In the genomic region with DNA sequence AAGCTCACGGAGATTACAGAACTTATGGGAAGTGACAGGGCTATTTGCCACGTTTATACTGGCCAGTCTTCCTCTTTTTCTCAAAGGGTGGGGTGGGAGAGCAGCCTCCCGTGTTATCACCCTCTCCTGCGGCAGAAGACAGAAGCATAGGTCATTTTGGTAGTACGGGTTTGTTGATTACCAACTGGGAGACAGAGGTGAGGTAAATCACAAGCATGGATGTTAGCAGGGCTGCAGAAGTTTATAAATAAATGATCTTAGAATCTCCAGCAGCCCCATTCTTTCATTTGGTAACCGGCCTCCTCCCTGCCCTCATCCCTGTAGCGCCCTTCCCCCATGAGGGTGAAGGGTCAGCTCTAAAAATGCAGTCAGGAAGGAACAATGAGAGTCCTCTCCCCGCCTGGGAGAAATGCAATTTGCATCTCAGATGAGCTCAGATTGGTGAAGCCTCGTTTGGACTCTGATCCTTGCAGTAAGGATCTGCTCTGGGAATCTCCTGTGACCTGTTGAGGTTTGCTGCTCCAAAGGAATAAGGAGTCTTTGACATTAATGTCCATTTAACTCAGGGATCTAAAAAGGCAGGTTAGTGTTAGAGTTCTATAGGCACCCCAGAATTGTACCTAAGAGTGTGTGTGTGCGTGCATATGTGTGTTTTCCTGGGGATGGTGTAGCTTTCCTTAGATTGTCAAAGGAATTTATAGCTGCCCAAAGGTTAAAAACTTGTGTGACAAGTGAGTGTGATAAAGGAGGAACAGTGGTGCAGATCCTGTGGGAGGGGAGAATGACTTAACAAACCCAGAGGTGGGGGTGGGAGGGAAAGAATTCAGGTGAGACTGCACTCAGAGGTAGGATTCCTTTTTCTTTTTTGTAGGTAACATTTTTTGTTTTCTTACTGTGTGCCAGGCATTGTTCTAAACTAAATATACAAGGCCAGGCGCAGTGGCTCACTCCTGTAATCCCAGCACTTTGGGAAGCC, we compare ENCODE assay signal across 12 cellular contexts. TPM values are rescaled to one million over a fixed set of nuclear protein-coding genes. Genes with fewer than 3 reads are reported as not detected.
A peak's percentile ranks its signal among the peaks of the same experiment; 100 is the strongest.
DNase-seq lines count a peak whose midpoint lies in the region; ATAC-seq and TF ChIP-seq lines count a peak whose summit lies in the region.
"Had no signal": no experiment of that assay in that cellular context is flagged by ENCODE, and none has a peak within 500 bp of the region (broad histone marks: within the 10 kb centered on the region; RNA-seq: fewer than 3 reads in every experiment).

No MANE protein-coding gene starts in this region.

- no peaks in the 10 kb centered on the region for H3K36me3 Mint-ChIP-seq in CD4-positive, alpha-beta T cell (ENCODE audit: low read depth)

- intact Hi-C loops in A673 (cut with micrococcal nuclease; ENCODE audit: unreplicated experiment), result no loop called here
- intact Hi-C loops in CD4-positive, alpha-beta T cell (cut with DNase I, micrococcal nuclease), result no loop called here

- CTCF ChIA-PET in A673 (lab: Charles Lee), result interaction anchor here (0.6 kb wide), 1 partner anchor 622 kb away, joined by 7 read pairs; no protein-coding TSS in a partner anchor
- CTCF ChIA-PET in CD4-positive, alpha-beta T cell (lab: Charles Lee), result no interaction called here

- POLR2A ChIA-PET in A673 (lab: Charles Lee; ENCODE audit: low non-redundant PET), result no interaction called here
- POLR2A ChIA-PET in CD4-positive, alpha-beta T cell (lab: Charles Lee), result no interaction called here

- H3K27me3 Mint-ChIP-seq in CD4-positive, alpha-beta T cell, result peaks cover 4% of the 10 kb centered on the region

- H3K9me3 Mint-ChIP-seq in CD4-positive, alpha-beta T cell, result no peaks in the 10 kb centered on the region

- ATAC-seq in HG03521 (IDR thresholded peaks at IDR 0.05; ENCODE audit: unreplicated experiment), result no peak
- ATAC-seq in GM18868 (IDR thresholded peaks at IDR 0.05; ENCODE audit: unreplicated experiment), result no peak
- ATAC-seq in CD4-positive, alpha-beta T cell (ENCODE audit: poor library complexity), result no peak

- H3K9ac ChIP-seq in HUES48 (ENCODE audit: low read depth, low read length), result peak overlapping the region; percentile 82

- H3K4me3 Mint-ChIP-seq in CD4-positive, alpha-beta T cell, result no peak overlapping the region

- no peaks in the 10 kb centered on the region for H3K4me1 Mint-ChIP-seq in CD4-positive, alpha-beta T cell (ENCODE audit: low read depth)

- DNase-seq in retina (peak; percentile 65), A673 (ENCODE audit: low spot score) (no peak)
- DNase-seq in CD4-positive, alpha-beta T cell, result no peak
- DNase-seq: activated CD4-positive, alpha-beta T cell treated with anti-CD3 and anti-CD28 coated beads for 1 hour; cortex of kidney; GDM1; NCI-H1092 had no signal

- BruUV-seq in A673 (replicated peaks; lab: Mats Ljungman, UMichigan), result no TSS peak

- H3K9me3 ChIP-seq in HUES48 (ENCODE audit: control insufficient read depth, insufficient read depth, low read length) (no peaks in the 10 kb centered on the region), A673 (ENCODE audit: low read depth, low read length, poor library complexity, severe bottlenecking) (no peaks in the 10 kb centered on the region)
- H3K9me3 ChIP-seq in CD4-positive, alpha-beta T cell (ENCODE audit: control insufficient read depth, low read length), result no peaks in the 10 kb centered on the region

- no peak for TF ChIP-seq CTCF in VCaP (conservative IDR thresholded peaks at IDR 0.05)
- no peak for TF ChIP-seq CTCF in A673 (conservative IDR thresholded peaks at IDR 0.05; ENCODE audit: low read depth, low read length)
- no peak for TF ChIP-seq CTCF in CD4-positive, alpha-beta T cell (IDR thresholded peaks at IDR 0.05)

- H3K4me3 ChIP-seq in HUES48 (ENCODE audit: low read depth, low read length) (peak overlapping the region; percentile 60), iPS-11a (ENCODE audit: low read depth, low read length) (peak overlapping the region; percentile 43), A673 (ENCODE audit: low read depth, low read length, poor library complexity, severe bottlenecking) (no peak overlapping the region)

- no peak overlapping the region for H3K27ac Mint-ChIP-seq in CD4-positive, alpha-beta T cell

- H3K27me3 ChIP-seq in HUES48 (ENCODE audit: control insufficient read depth, insufficient read depth, low read length) (no peaks in the 10 kb centered on the region), A673 (replicated peaks; ENCODE audit: insufficient read depth, low read depth, low read length, poor library complexity) (no peaks in the 10 kb centered on the region)
- H3K27me3 ChIP-seq in CD4-positive, alpha-beta T cell (ENCODE audit: control insufficient read depth, insufficient read depth, low read length), result no peaks in the 10 kb centered on the region

- H3K36me3 ChIP-seq in HUES48 (ENCODE audit: control insufficient read depth, insufficient read depth, low read length) (no peaks in the 10 kb centered on the region), A673 (ENCODE audit: insufficient read depth, low read length, poor library complexity, severe bottlenecking) (no peaks in the 10 kb centered on the region)

- H3K4me1 ChIP-seq in HUES48 (ENCODE audit: control insufficient read depth, insufficient read depth, low read length) (peaks cover 32% of the 10 kb centered on the region), A673 (ENCODE audit: insufficient read depth, low read length, poor library complexity, severe bottlenecking) (peaks cover 6% of the 10 kb centered on the region)

- H3K27ac ChIP-seq in HUES48 (ENCODE audit: low read depth, low read length) (peak overlapping the region; percentile 99), VCaP (peak overlapping the region; percentile 98), A673 (ENCODE audit: low read depth, low read length, poor library complexity, severe bottlenecking) (no peak overlapping the region)
- H3K27ac ChIP-seq in CD4-positive, alpha-beta T cell (ENCODE audit: low read depth, low read length), result no peak overlapping the region

RNA-seq across cellular contexts. Expression of gene SINHCAF, which starts 45.0 kb away (rescaled TPM):
- 137 and 153 TPM in 2 replicates for total RNA-seq in A673 (2021)
- 100 to 1,000 TPM; 103 to 119 TPM for total RNA-seq in CD4-positive, alpha-beta T cell

Comparison
In these comparisons a context has a peak if more than half of its experiments do, and no peak if none do; other contexts are left out.
1. H3K27ac ChIP-seq: peak in HUES48 (single experiment) and VCaP (single experiment); none in A673 (single experiment) and CD4-positive, alpha-beta T cell (single experiment).